Comparison of ENCODE assay signal across 15 cellular contexts in the genomic region with DNA sequence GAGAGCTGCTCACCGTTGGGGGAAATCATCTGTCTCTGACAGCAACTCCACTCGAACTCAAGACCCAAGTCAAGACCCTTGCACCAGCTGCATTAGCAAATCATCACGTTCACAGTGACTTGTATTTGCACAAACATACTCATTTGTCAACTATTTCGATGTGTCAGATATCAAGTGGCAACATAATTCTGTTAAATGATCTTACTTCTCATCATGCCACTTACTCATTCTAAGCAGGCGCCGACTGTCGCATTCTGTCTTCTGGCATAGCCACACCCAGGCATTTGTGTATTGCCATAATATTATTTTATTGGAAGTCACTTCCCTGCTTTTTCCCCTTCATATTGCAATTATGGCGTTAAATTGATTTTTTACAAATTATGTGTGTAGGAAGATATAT. TPM values are rescaled to one million over a fixed set of nuclear protein-coding genes. Genes with fewer than 3 reads are reported as not detected.
DNase-seq lines count a peak whose midpoint lies in the region; TF ChIP-seq lines count a peak whose summit lies in the region.
"Had no signal": no experiment of that assay in that cellular context is flagged by ENCODE, and none has a peak within 500 bp of the region (broad histone marks: within the 10 kb centered on the region; RNA-seq: fewer than 3 reads in every experiment).

No MANE protein-coding gene starts in this region.

- no peaks in the 10 kb centered on the region for H3K79me2 ChIP-seq in osteoblast (ENCODE audit: insufficient read depth, low read length)

- no peak overlapping the region for H3K4me3 ChIP-seq in HEK293 (ENCODE audit: low read depth, low read length)
- no peak overlapping the region for H3K4me3 ChIP-seq in osteoblast (ENCODE audit: insufficient read depth, low read length)
- H3K4me3 ChIP-seq: GM23338 had no signal

- CTCF ChIA-PET in HEK293 (lab: Yijun Ruan, JAX) = interaction anchor here (1.3 to 8.0 kb wide), 3 partner anchors 13 to 18 kb away, joined by 5 to 78 read pairs (median 23); no protein-coding TSS in a partner anchor

- no peak overlapping the region for H3K4me2 ChIP-seq in osteoblast (ENCODE audit: insufficient read depth, low read length)
- H3K4me2 ChIP-seq: GM23338, KMS-11 had no signal

- no peaks in the 10 kb centered on the region for H4K20me1 ChIP-seq in osteoblast (ENCODE audit: insufficient read depth, low read length)

- in situ Hi-C loops in GM13977 (cut with MboI; ENCODE audit: low pct_unique_long_range_greater_than_20kb, low sequenced_read_pairs, unreplicated experiment) = no loop called here

- H3K27me3 ChIP-seq in osteoblast (ENCODE audit: insufficient read depth, low read length) = no peaks in the 10 kb centered on the region
- H3K27me3 ChIP-seq: BE2C had no signal

- no peak overlapping the region for H2AFZ ChIP-seq in osteoblast (ENCODE audit: low read length)
- H2AFZ ChIP-seq: GM23338 had no signal

- POLR2A ChIA-PET in HEK293 (lab: Yijun Ruan, JAX) = interaction anchor here (0.5 kb wide), 1 partner anchor 10 kb away, joined by 3 read pairs; no protein-coding TSS in a partner anchor

- H3K27ac ChIP-seq in HEK293 (ENCODE audit: extremely low read depth, low read depth, low read length) = no peak overlapping the region
- no peak overlapping the region for H3K27ac ChIP-seq in osteoblast (ENCODE audit: low read depth, low read length)
- H3K27ac ChIP-seq: C4-2B, KMS-11 had no signal

- H3K9me3 ChIP-seq in HEK293 (ENCODE audit: control insufficient read depth, insufficient read depth, low read depth, low read length) (no peaks in the 10 kb centered on the region), osteoblast (ENCODE audit: low read depth, low read length) (no peaks in the 10 kb centered on the region)
- H3K9me3 ChIP-seq: BE2C had no signal

- TF ChIP-seq CTCF in HEK293 (tag by site-specific recombination; IDR thresholded peaks at IDR 0.05) = no peak
- no peak for TF ChIP-seq CTCF in osteoblast (IDR thresholded peaks at IDR 0.05; ENCODE audit: extremely low read depth, low read depth, low read length)
- TF ChIP-seq CTCF in GM13977 (IDR thresholded peaks at IDR 0.05; ENCODE audit: extremely low read depth, insufficient read depth, missing control alignments) = no peak

- no peaks in the 10 kb centered on the region for H3K36me3 ChIP-seq in HEK293 (ENCODE audit: control insufficient read depth in 2 of 2, insufficient read depth in 1 of 2, low read length in 2 of 2)
- H3K36me3 ChIP-seq in osteoblast (ENCODE audit: insufficient read depth, low read length) = no peaks in the 10 kb centered on the region
- H3K36me3 ChIP-seq: BE2C had no signal

- DNase-seq in RKO (ENCODE audit: low spot score) (peak; percentile 57), osteoblast (ENCODE audit: insufficient read length, low spot score, missing footprints) (peak; percentile 31), GM13977 (ENCODE audit: low spot score) (no peak), NCI-H1436 treated with DMSO at 0.1 percent for 48 hours (lab: John Stamatoyannopoulos, UW) (no peak)
- DNase-seq: BE2C; CD4-positive, alpha-beta memory T cell; DMS153; DMS79 treated with DMSO at 0.1 percent for 48 hours; EL; H7 had no signal

- no peaks in the 10 kb centered on the region for H3K4me1 ChIP-seq in HEK293 (ENCODE audit: control insufficient read depth, insufficient read depth, low read length)
- peaks cover 14% of the 10 kb centered on the region for H3K4me1 ChIP-seq in osteoblast (ENCODE audit: insufficient read depth, low read length)
- H3K4me1 ChIP-seq: BE2C had no signal

TF ChIP-seq in HEK293, 187 proteins besides CTCF, POLR2A, EP300 and RAD21:
- peak; percentile 59; the same call in 1 of the 2 replicates for TF ChIP-seq ZNF10 (tag by site-specific recombination; IDR thresholded peaks at IDR 0.05)
- TF ChIP-seq, protein P1, sequence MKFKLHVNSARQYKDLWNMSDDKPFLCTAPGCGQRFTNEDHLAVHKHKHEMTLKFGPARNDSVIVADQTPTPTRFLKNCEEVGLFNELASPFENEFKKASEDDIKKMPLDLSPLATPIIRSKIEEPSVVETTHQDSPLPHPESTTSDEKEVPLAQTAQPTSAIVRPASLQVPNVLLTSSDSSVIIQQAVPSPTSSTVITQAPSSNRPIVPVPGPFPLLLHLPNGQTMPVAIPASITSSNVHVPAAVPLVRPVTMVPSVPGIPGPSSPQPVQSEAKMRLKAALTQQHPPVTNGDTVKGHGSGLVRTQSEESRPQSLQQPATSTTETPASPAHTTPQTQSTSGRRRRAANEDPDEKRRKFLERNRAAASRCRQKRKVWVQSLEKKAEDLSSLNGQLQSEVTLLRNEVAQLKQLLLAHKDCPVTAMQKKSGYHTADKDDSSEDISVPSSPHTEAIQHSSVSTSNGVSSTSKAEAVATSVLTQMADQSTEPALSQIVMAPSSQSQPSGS (tag by site-specific recombination; IDR thresholded peaks at IDR 0.05; ENCODE audit: low read depth) = no peak
TF ChIP-seq in HEK293: peak in this region for 1.

RNA-seq across cellular contexts. Expression of a gene that starts 23.0 kb away (rescaled TPM):
- total RNA-seq in osteoblast = under 0.01 TPM in 2 replicates

RNA-seq across cellular contexts. Expression of a gene that starts 53.0 kb away (rescaled TPM):
- total RNA-seq in osteoblast = under 0.01 TPM in 2 replicates
- total RNA-seq: HT-29 had no signal

RNA-seq across cellular contexts. Expression of a gene that starts 57.9 kb away (rescaled TPM):
- total RNA-seq in osteoblast = 95.2 and 117 TPM in 2 replicates

RNA-seq across cellular contexts. Expression of a gene that starts 58.9 kb away (rescaled TPM):
- 13.6 and 13.8 TPM in 2 replicates for total RNA-seq in osteoblast

Comparison
In these comparisons a context has a peak if more than half of its experiments do, and no peak if none do; other contexts are left out.
1. DNase-seq: peak in RKO (single experiment) and osteoblast (single experiment); none in GM13977 (single experiment) and NCI-H1436 treated with DMSO at 0.1 percent for 48 hours (single experiment).